In genomic region chr6:139131736-139132285, GRCh38 we compare ENCODE assay signal across 11 cellular contexts. TPM values are rescaled to one million over a fixed set of nuclear protein-coding genes. Genes with fewer than 3 reads are reported as not detected.
A peak's percentile ranks its signal among the peaks of the same experiment; 100 is the strongest.
DNase-seq lines count a peak whose midpoint lies in the region; ATAC-seq and TF ChIP-seq lines count a peak whose summit lies in the region.
"Had no signal": no experiment of that assay in that cellular context is flagged by ENCODE, and none has a peak within 500 bp of the region (broad histone marks: within the 10 kb centered on the region; RNA-seq: fewer than 3 reads in every experiment).

No MANE protein-coding gene starts in this region.

- no peaks in the 10 kb centered on the region for H3K9me2 ChIP-seq in OCI-LY1 (ENCODE audit: low read depth, low read length)

- no peaks in the 10 kb centered on the region for H4K20me1 ChIP-seq in OCI-LY1 (ENCODE audit: insufficient read depth, low read length)

- H3K4me1 ChIP-seq in OCI-LY1 (ENCODE audit: insufficient read depth, low read length, severe bottlenecking) (peaks cover 39% of the 10 kb centered on the region), stomach (peaks cover 0 to 32% (median 18%) of the 10 kb centered on the region in 4 donors), right lobe of liver (peaks cover 0 to 7% (median 2%) of the 10 kb centered on the region in 4 donors)

- peak overlapping the region; percentile 20 for H3K27ac ChIP-seq in OCI-LY1 (ENCODE audit: low read depth, low read length, poor library complexity, severe bottlenecking)
- H3K27ac ChIP-seq in caudate nucleus (ENCODE audit: low read depth, low read length): peak overlapping the region; percentile 9
- peak overlapping the region in 3 of 5 donors; percentile 11 to 99 (median 94) for H3K27ac ChIP-seq in stomach
- no peak overlapping the region for H3K27ac ChIP-seq in right lobe of liver
- H3K27ac ChIP-seq: coronary artery had no signal

- H3K4me3 ChIP-seq in OCI-LY1 (ENCODE audit: low read depth, low read length, poor library complexity, severe bottlenecking) (no peak overlapping the region), stomach (no peak overlapping the region), right lobe of liver (no peak overlapping the region)
- H3K4me3 ChIP-seq: coronary artery had no signal

- H3K9me3 Mint-ChIP-seq in activated naive CD4-positive, alpha-beta T cell treated with anti-CD3 and anti-CD28 coated beads for 36 hours: no peaks in the 10 kb centered on the region

- H3K27me3 Mint-ChIP-seq in activated naive CD4-positive, alpha-beta T cell treated with anti-CD3 and anti-CD28 coated beads for 36 hours (ENCODE audit: low read depth): no peaks in the 10 kb centered on the region

- CTCF ChIA-PET in activated naive CD4-positive, alpha-beta T cell treated with anti-CD3 and anti-CD28 coated beads for 36 hours (lab: Charles Lee): interaction anchor here (0.6 to 3.1 kb wide), 9 partner anchors 9 to 315 kb away, joined by 3 to 16 read pairs (median 3); no protein-coding TSS in a partner anchor

- TF ChIP-seq CTCF in OCI-LY1 (IDR thresholded peaks at IDR 0.05; ENCODE audit: low read length): no peak
- TF ChIP-seq CTCF in stomach (IDR thresholded peaks at IDR 0.05): no peak
- TF ChIP-seq CTCF in right lobe of liver (IDR thresholded peaks at IDR 0.05): no peak

- H3K27me3 ChIP-seq in OCI-LY1 (ENCODE audit: insufficient read depth, low read length) (no peaks in the 10 kb centered on the region), stomach (no peaks in the 10 kb centered on the region), right lobe of liver (no peaks in the 10 kb centered on the region)

- no peak for DNase-seq in activated naive CD4-positive, alpha-beta T cell treated with anti-CD3 and anti-CD28 coated beads for 36 hours
- no peak for DNase-seq in activated naive CD4-positive, alpha-beta T cell treated with Interleukin-2 at 50 U/mL for 16 hours
- DNase-seq in caudate nucleus (lab: John Stamatoyannopoulos, UW) (peak in 1 of 61 donors; percentile 22), stomach (no peak), right lobe of liver (no peak), NCI-H345 treated with DMSO at 0.1 percent for 48 hours (lab: John Stamatoyannopoulos, UW; ENCODE audit: unreplicated experiment) (no peak)
- DNase-seq: NCI-H226 had no signal

- peak overlapping the region; percentile 32 for H3K4me2 ChIP-seq in OCI-LY1 (ENCODE audit: low read length)

- 62 to 75% (median 67%) methylated on average over 6 of the region's 6 CpGs for WGBS in stomach, 5 donors
- 51% methylated on average over 6 of the region's 6 CpGs for WGBS in right lobe of liver (ENCODE audit: insufficient coverage, low coverage, low lambda C conversion rate, missing lambda C conversion rate)

- H3F3A ChIP-seq in OCI-LY1 (ENCODE audit: insufficient read depth, low read length): 0 out of 2 replicates have a peak, but pooled peaks cover 6% of the 10 kb centered on the region

- no peak overlapping the region for H3K9ac ChIP-seq in OCI-LY1 (ENCODE audit: low read length)

- TF ChIP-seq POLR2A in stomach (IDR thresholded peaks at IDR 0.05): no peak
- TF ChIP-seq POLR2A in right lobe of liver (IDR thresholded peaks at IDR 0.05): no peak

- intact Hi-C loops in activated naive CD4-positive, alpha-beta T cell treated with anti-CD3 and anti-CD28 coated beads for 36 hours (cut with micrococcal nuclease): loop anchor here (1.0 to 10.0 kb wide), 4 partner anchors 316 to 1227 kb away; no protein-coding TSS in a partner anchor
- intact Hi-C loops in stomach (cut with DNase I; ENCODE audit: low total_unique reads): no loop called here
- intact Hi-C loops in right lobe of liver (cut with DNase I): no loop called here

- H3K36me3 ChIP-seq in OCI-LY1 (ENCODE audit: insufficient read depth, low read length): no peaks in the 10 kb centered on the region
- no peaks in the 10 kb centered on the region for H3K36me3 ChIP-seq in stomach
- no peaks in the 10 kb centered on the region for H3K36me3 ChIP-seq in right lobe of liver

- no peaks in the 10 kb centered on the region for H3K9me3 ChIP-seq in OCI-LY1 (ENCODE audit: low read length)
- H3K9me3 ChIP-seq in stomach: no peaks in the 10 kb centered on the region
- H3K9me3 ChIP-seq in right lobe of liver: no peaks in the 10 kb centered on the region

- peak overlapping the region; percentile 65 for H3K4me3 Mint-ChIP-seq in activated naive CD4-positive, alpha-beta T cell treated with anti-CD3 and anti-CD28 coated beads for 36 hours
- H3K4me3 Mint-ChIP-seq: WTC11 had no signal

- peak overlapping the region; percentile 64; the same call in 1 of the 2 replicates for H2AFZ ChIP-seq in OCI-LY1 (ENCODE audit: low read length)

- peaks cover 7% of the 10 kb centered on the region for H3K79me2 ChIP-seq in OCI-LY1 (ENCODE audit: insufficient read depth, low read length)

- peaks cover 67% of the 10 kb centered on the region for H3K4me1 Mint-ChIP-seq in activated naive CD4-positive, alpha-beta T cell treated with anti-CD3 and anti-CD28 coated beads for 36 hours (ENCODE audit: low read depth)

- H3K36me3 Mint-ChIP-seq in activated naive CD4-positive, alpha-beta T cell treated with anti-CD3 and anti-CD28 coated beads for 36 hours (ENCODE audit: low read depth): peaks cover 11% of the 10 kb centered on the region
- H3K36me3 Mint-ChIP-seq: WTC11 had no signal

- no peak for ATAC-seq in HG03280 (IDR thresholded peaks at IDR 0.05; ENCODE audit: unreplicated experiment)
- ATAC-seq in right lobe of liver: no peak
- ATAC-seq: WTC11 had no signal

- peak overlapping the region; percentile 82 for H3K27ac Mint-ChIP-seq in activated naive CD4-positive, alpha-beta T cell treated with anti-CD3 and anti-CD28 coated beads for 36 hours
- H3K27ac Mint-ChIP-seq: WTC11 had no signal

- no peak for TF ChIP-seq EP300 in stomach (IDR thresholded peaks at IDR 0.05)

RNA-seq across cellular contexts. Expression of gene HECA, which starts 3.1 kb away (rescaled TPM):
- total RNA-seq in activated naive CD4-positive, alpha-beta T cell treated with anti-CD3 and anti-CD28 coated beads for 36 hours: 10 to 100 TPM; 61.1 to 61.2 TPM
- total RNA-seq in stomach (10 to 100 TPM; 24.5 to 52.1 (median 37.7) TPM), right lobe of liver (10 to 100 TPM in 4 of 6 experiments, 1 to 10 TPM in 2; 6.8 to 12.2 (median 11.0) TPM)
- polyA plus RNA-seq in stomach: 10 to 100 TPM in 1 of 3 donors, 1 to 10 TPM in 2; 7.6 to 12.8 (median 8.3) TPM

Comparison
In these comparisons a context has a peak if more than half of its experiments do, and no peak if none do; other contexts are left out.
1. H3K27ac ChIP-seq: peak in OCI-LY1 (single experiment), caudate nucleus (single experiment) and stomach (3 of 5); none in right lobe of liver (0 of 3).